ENCODE assay signal across 9 cellular contexts in the genomic region with DNA sequence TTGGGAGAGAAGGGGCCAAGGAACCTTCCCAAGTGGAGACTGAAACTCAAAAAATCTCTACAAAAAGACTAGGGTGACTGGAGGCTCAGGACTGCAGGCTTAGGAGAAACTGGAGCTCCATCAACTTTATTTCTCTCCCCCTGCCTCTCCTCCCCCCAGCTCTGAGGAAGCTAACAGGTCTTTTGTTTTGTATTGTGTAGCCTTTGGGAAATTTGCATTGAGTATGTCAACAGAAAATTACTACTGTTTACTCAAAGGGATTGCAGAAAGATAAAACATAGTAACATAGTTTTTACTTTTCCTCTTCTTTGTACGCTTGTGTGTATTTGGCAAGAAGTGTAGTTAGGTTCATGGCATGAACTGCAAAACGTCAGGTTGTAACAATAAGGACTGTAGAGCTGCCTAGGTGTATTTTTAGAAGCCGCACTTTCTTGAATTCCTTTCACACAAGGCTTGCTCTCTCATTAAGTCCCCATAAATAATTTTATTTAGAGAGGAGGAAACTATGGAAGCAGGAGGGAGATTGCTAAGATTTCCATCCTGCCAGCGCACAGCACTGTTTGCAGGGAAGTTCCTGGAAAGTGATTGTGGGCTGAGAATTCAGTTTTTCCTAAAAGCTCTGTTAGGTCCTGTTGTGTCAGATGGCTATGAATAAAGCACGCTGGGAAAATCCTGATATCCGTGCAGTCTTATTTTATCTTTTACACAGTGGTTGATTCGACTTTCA. TPM values are rescaled to one million over a fixed set of nuclear protein-coding genes. Genes with fewer than 3 reads are reported as not detected.
A peak's percentile ranks its signal among the peaks of the same experiment; 100 is the strongest.
DNase-seq lines count a peak whose midpoint lies in the region; ATAC-seq and TF ChIP-seq lines count a peak whose summit lies in the region.
"Had no signal": no experiment of that assay in that cellular context is flagged by ENCODE, and none has a peak within 500 bp of the region (broad histone marks: within the 10 kb centered on the region; RNA-seq: fewer than 3 reads in every experiment).

No MANE protein-coding gene starts in this region.

- peak overlapping the region; percentile 84 to 88 for H3K4me3 ChIP-seq in muscle layer of colon (ENCODE audit: low read depth in 1 of 2, low read length in 2 of 2)

- POLR2A ChIA-PET in activated CD8-positive, alpha-beta T cell treated with anti-CD3 and anti-CD28 coated beads, Interleukin-2, amount 10 ng/mL, durations not matched to agents 7 days and 5 days (lab: Charles Lee), result interaction anchor here (0.6 to 7.2 kb wide), 18 partner anchors 13 to 341 kb away, joined by 3 to 106 read pairs (median 6); a partner anchor contains a TSS

- peak overlapping the region; percentile 96 for H3K27ac Mint-ChIP-seq in stimulated activated naive CD8-positive, alpha-beta T cell treated with anti-CD3 and anti-CD28 coated beads, Interleukin-15, Interleukin-2, amounts not matched to agents 100 ng/mL and 50 ng/mL, for 24 hours
- peak overlapping the region; percentile 98 for H3K27ac Mint-ChIP-seq in activated CD8-positive, alpha-beta T cell treated with anti-CD3 and anti-CD28 coated beads, Interleukin-2, amount 10 ng/mL, durations not matched to agents 7 days and 5 days

- no peaks in the 10 kb centered on the region for H3K27me3 Mint-ChIP-seq in stimulated activated naive CD8-positive, alpha-beta T cell treated with anti-CD3 and anti-CD28 coated beads, Interleukin-15, Interleukin-2, amounts not matched to agents 100 ng/mL and 50 ng/mL, for 24 hours
- no peaks in the 10 kb centered on the region for H3K27me3 Mint-ChIP-seq in activated CD8-positive, alpha-beta T cell treated with anti-CD3 and anti-CD28 coated beads, Interleukin-2, amount 10 ng/mL, durations not matched to agents 7 days and 5 days (ENCODE audit: low read depth)

- peak overlapping the region; percentile 93 for H3K4me3 Mint-ChIP-seq in stimulated activated naive CD8-positive, alpha-beta T cell treated with anti-CD3 and anti-CD28 coated beads, Interleukin-15, Interleukin-2, amounts not matched to agents 100 ng/mL and 50 ng/mL, for 24 hours
- peak overlapping the region; percentile 98 for H3K4me3 Mint-ChIP-seq in activated CD8-positive, alpha-beta T cell treated with anti-CD3 and anti-CD28 coated beads, Interleukin-2, amount 10 ng/mL, durations not matched to agents 7 days and 5 days

- H3K4me1 ChIP-seq in muscle layer of colon (ENCODE audit: insufficient read depth, low read length), result peaks cover 16% of the 10 kb centered on the region

- no peak for ATAC-seq in stimulated activated naive CD8-positive, alpha-beta T cell treated with anti-CD3 and anti-CD28 coated beads, Interleukin-15, Interleukin-2, amounts not matched to agents 100 U/mL and 50 U/mL, for 24 hours
- ATAC-seq in activated CD8-positive, alpha-beta T cell treated with anti-CD3 and anti-CD28 coated beads, Interleukin-2, amount 10 ng/mL, durations not matched to agents 7 days and 5 days, result no peak
- no peak for ATAC-seq in SK-N-SH treated with all-trans-retinoic acid at 6 μM for 48 hours

- DNase-seq in stimulated activated naive CD8-positive, alpha-beta T cell treated with anti-CD3 and anti-CD28 coated beads, Interleukin-15, Interleukin-2, amounts not matched to agents 100 U/mL and 50 U/mL, for 24 hours, result no peak
- no peak for DNase-seq in activated CD8-positive, alpha-beta T cell treated with anti-CD3 and anti-CD28 coated beads, Interleukin-2, amount 10 ng/mL, durations not matched to agents 7 days and 5 days
- no peak for DNase-seq in GM20000 (ENCODE audit: low spot score)
- no peak for DNase-seq in kidney tubule cell (ENCODE audit: low spot score)
- no peak for DNase-seq in RPMI8226
- DNase-seq: cortex of kidney had no signal

- no peaks in the 10 kb centered on the region for H3K9me3 ChIP-seq in muscle layer of colon (ENCODE audit: low read length)

- H3K27me3 ChIP-seq in muscle layer of colon (ENCODE audit: control insufficient read depth in 1 of 2, insufficient read depth in 2 of 2, low read length in 2 of 2), result peaks cover 0 to 4% of the 10 kb centered on the region in 2 donors

- CTCF ChIA-PET in activated CD8-positive, alpha-beta T cell treated with anti-CD3 and anti-CD28 coated beads, Interleukin-2, amount 10 ng/mL, durations not matched to agents 7 days and 5 days (lab: Charles Lee), result interaction anchor here (0.6 to 5.4 kb wide), 25 partner anchors 9 to 326 kb away, joined by 3 to 43 read pairs (median 3); no protein-coding TSS in a partner anchor

- H3K36me3 Mint-ChIP-seq in stimulated activated naive CD8-positive, alpha-beta T cell treated with anti-CD3 and anti-CD28 coated beads, Interleukin-15, Interleukin-2, amounts not matched to agents 100 ng/mL and 50 ng/mL, for 24 hours (ENCODE audit: low read depth), result peaks cover 66% of the 10 kb centered on the region
- H3K36me3 Mint-ChIP-seq in activated CD8-positive, alpha-beta T cell treated with anti-CD3 and anti-CD28 coated beads, Interleukin-2, amount 10 ng/mL, durations not matched to agents 7 days and 5 days (ENCODE audit: low read depth), result peaks cover 78% of the 10 kb centered on the region

- no peak overlapping the region for H3K9ac ChIP-seq in muscle layer of colon (ENCODE audit: low read length)

- no peaks in the 10 kb centered on the region for H3K36me3 ChIP-seq in muscle layer of colon (ENCODE audit: insufficient read depth, low read length)

- H3K4me1 Mint-ChIP-seq in stimulated activated naive CD8-positive, alpha-beta T cell treated with anti-CD3 and anti-CD28 coated beads, Interleukin-15, Interleukin-2, amounts not matched to agents 100 ng/mL and 50 ng/mL, for 24 hours (ENCODE audit: low read depth), result peaks cover 50% of the 10 kb centered on the region
- H3K4me1 Mint-ChIP-seq in activated CD8-positive, alpha-beta T cell treated with anti-CD3 and anti-CD28 coated beads, Interleukin-2, amount 10 ng/mL, durations not matched to agents 7 days and 5 days (ENCODE audit: low read depth), result peaks cover 46% of the 10 kb centered on the region

- H3K27ac ChIP-seq in muscle layer of colon (ENCODE audit: low read depth, low read length), result peak overlapping the region; percentile 82

- TF ChIP-seq CTCF in GM20000 (IDR thresholded peaks at IDR 0.05; ENCODE audit: extremely low read depth, missing control alignments), result no peak

- H3K9me3 Mint-ChIP-seq in stimulated activated naive CD8-positive, alpha-beta T cell treated with anti-CD3 and anti-CD28 coated beads, Interleukin-15, Interleukin-2, amounts not matched to agents 100 ng/mL and 50 ng/mL, for 24 hours, result peaks cover 9% of the 10 kb centered on the region
- H3K9me3 Mint-ChIP-seq in activated CD8-positive, alpha-beta T cell treated with anti-CD3 and anti-CD28 coated beads, Interleukin-2, amount 10 ng/mL, durations not matched to agents 7 days and 5 days (ENCODE audit: insufficient read depth), result peaks cover 15% of the 10 kb centered on the region

TF ChIP-seq in SK-N-SH treated with all-trans-retinoic acid at 6 μM for 48 hours, 23 proteins besides CTCF, POLR2A, EP300 and RAD21:
- no peak for TF ChIP-seq ISL1 (CRISPR knock-in tag; IDR thresholded peaks at IDR 0.05)

RNA-seq across cellular contexts. Expression of a gene that starts 21.1 kb away (rescaled TPM):
- 100 to 1,000 TPM; 268 to 273 TPM for total RNA-seq in activated CD8-positive, alpha-beta T cell treated with anti-CD3 and anti-CD28 coated beads, Interleukin-2, amount 10 ng/mL, durations not matched to agents 7 days and 5 days
